12 cellular contexts compared by ENCODE assay signal in genomic region chr17:76427457-76428231, GRCh38. TPM values are rescaled to one million over a fixed set of nuclear protein-coding genes. Genes with fewer than 3 reads are reported as not detected.
DNase-seq lines count a peak whose midpoint lies in the region; ATAC-seq and TF ChIP-seq lines count a peak whose summit lies in the region.
"Had no signal": no experiment of that assay in that cellular context is flagged by ENCODE, and none has a peak within 500 bp of the region (broad histone marks: within the 10 kb centered on the region; RNA-seq: fewer than 3 reads in every experiment).

No MANE protein-coding gene starts in this region.

- H3K27me3 Mint-ChIP-seq in GM23338 (ENCODE audit: insufficient read depth, low read depth, poor library complexity): peaks cover 2% of the 10 kb centered on the region
- H3K27me3 Mint-ChIP-seq in WTC11 (ENCODE audit: low read depth): no peaks in the 10 kb centered on the region
- H3K27me3 Mint-ChIP-seq in stimulated activated memory B cell treated with anti-CD40 and anti-IgM and Interleukin-4, amounts not matched to agents 10 μg/mL and 1 μg/mL and 100 μg/mL, for 72 hours: no peaks in the 10 kb centered on the region

- no peaks in the 10 kb centered on the region for H3K36me3 ChIP-seq in GM23338 (ENCODE audit: insufficient read depth)
- H3K36me3 ChIP-seq: esophagus muscularis mucosa had no signal

- H3K79me2 ChIP-seq in GM23338 (replicated peaks; ENCODE audit: insufficient read depth): peaks cover 95% of the 10 kb centered on the region

- intact Hi-C loops in left ventricle myocardium superior (cut with micrococcal nuclease): no loop called here

- H3K36me3 Mint-ChIP-seq in GM23338 (ENCODE audit: low read depth) (peaks cover 10% of the 10 kb centered on the region), WTC11 (peaks cover 9% of the 10 kb centered on the region)
- H3K36me3 Mint-ChIP-seq in stimulated activated memory B cell treated with anti-CD40 and anti-IgM and Interleukin-4, amounts not matched to agents 10 μg/mL and 1 μg/mL and 100 μg/mL, for 72 hours: peaks cover 5% of the 10 kb centered on the region

- 0 out of 2 replicates have a peak overlapping the region, but pooled peaks have one; percentile 18 for H3K4me2 ChIP-seq in GM23338

- peaks cover 55% of the 10 kb centered on the region for H3K4me1 Mint-ChIP-seq in GM23338
- peaks cover 57% of the 10 kb centered on the region for H3K4me1 Mint-ChIP-seq in WTC11
- H3K4me1 Mint-ChIP-seq in stimulated activated memory B cell treated with anti-CD40 and anti-IgM and Interleukin-4, amounts not matched to agents 10 μg/mL and 1 μg/mL and 100 μg/mL, for 72 hours: peaks cover 54% of the 10 kb centered on the region

- no peaks in the 10 kb centered on the region for H3K27me3 ChIP-seq in GM23338 (ENCODE audit: insufficient read depth)
- H3K27me3 ChIP-seq: body of pancreas, esophagus muscularis mucosa had no signal

- CTCF ChIA-PET in WTC11 (lab: Charles Lee): interaction anchor here (0.6 to 2.1 kb wide), 5 partner anchors 8 to 31 kb away, joined by 3 to 10 read pairs (median 3); no protein-coding TSS in a partner anchor

- H3K27ac Mint-ChIP-seq in GM23338 (peak overlapping the region; percentile 31; the same call in 1 of the 2 replicates), WTC11 (peak overlapping the region; percentile 4; the same call in 1 of the 2 replicates)
- peak overlapping the region; percentile 67 for H3K27ac Mint-ChIP-seq in stimulated activated memory B cell treated with anti-CD40 and anti-IgM and Interleukin-4, amounts not matched to agents 10 μg/mL and 1 μg/mL and 100 μg/mL, for 72 hours

- H3K4me3 ChIP-seq in GM23338: no peak overlapping the region
- H3K4me3 ChIP-seq: body of pancreas, esophagus muscularis mucosa had no signal

- H3F3A ChIP-seq in GM23338 (replicated peaks; ENCODE audit: low read depth): no peaks in the 10 kb centered on the region

- H2AFZ ChIP-seq in GM23338: no peak overlapping the region

- peaks cover 60% of the 10 kb centered on the region for H4K20me1 ChIP-seq in GM23338 (replicated peaks; ENCODE audit: insufficient read depth)

- DNase-seq in GM23338 (ENCODE audit: low spot score) (no peak), WTC11 (ENCODE audit: low spot score) (no peak), left ventricle myocardium superior (peak; percentile 60), NCI-H774 (lab: John Stamatoyannopoulos, UW) (no peak), DMS 273 treated with DMSO at 0.1 percent for 48 hours (lab: John Stamatoyannopoulos, UW) (no peak)
- no peak for DNase-seq in stimulated activated CD4-positive, alpha-beta T cell treated with anti-CD3 and anti-CD28 coated beads, Interleukin-4, amount 100 ng/mL, for 24 hours
- DNase-seq: activated CD8-positive, alpha-beta memory T cell treated with anti-CD3 and anti-CD28 coated beads, Interleukin-2, amount 50 U/mL, for 48 hours; Kasumi-1; NCI-H748 treated with DMSO at 0.1 percent for 48 hours had no signal

- peak overlapping the region; percentile 1; the same call in 1 of the 2 replicates for H3K27ac ChIP-seq in GM23338 (ENCODE audit: low read depth)

- no peaks in the 10 kb centered on the region; the same call in 2 of the 3 replicates for H3K9me3 Mint-ChIP-seq in GM23338
- peaks cover 4% of the 10 kb centered on the region for H3K9me3 Mint-ChIP-seq in WTC11
- H3K9me3 Mint-ChIP-seq in stimulated activated memory B cell treated with anti-CD40 and anti-IgM and Interleukin-4, amounts not matched to agents 10 μg/mL and 1 μg/mL and 100 μg/mL, for 72 hours: no peaks in the 10 kb centered on the region

- H3K4me3 Mint-ChIP-seq in GM23338 (no peak overlapping the region; the same call in 2 of the 3 replicates), WTC11 (no peak overlapping the region)
- H3K4me3 Mint-ChIP-seq in stimulated activated memory B cell treated with anti-CD40 and anti-IgM and Interleukin-4, amounts not matched to agents 10 μg/mL and 1 μg/mL and 100 μg/mL, for 72 hours: peak overlapping the region; percentile 34

- H3K9me2 ChIP-seq in GM23338 (ENCODE audit: insufficient read depth): no peaks in the 10 kb centered on the region

- TF ChIP-seq CTCF in GM23338 (conservative IDR thresholded peaks at IDR 0.05; ENCODE audit: low read depth in 2 of 2) (no peak), WTC11 (IDR thresholded peaks at IDR 0.05) (no peak)

- POLR2A ChIA-PET in WTC11 (lab: Charles Lee): interaction anchor here (0.6 kb wide), 1 partner anchor 124 kb away, joined by 3 read pairs; no protein-coding TSS in a partner anchor

- H3K4me1 ChIP-seq in GM23338 (ENCODE audit: insufficient read depth): peaks cover 53% of the 10 kb centered on the region

- no peak for ATAC-seq in GM23338
- ATAC-seq in WTC11: no peak
- peak; percentile 14 for ATAC-seq in left ventricle myocardium superior
- peak; percentile 85 for ATAC-seq in stimulated activated memory B cell treated with anti-CD40 and anti-IgM and Interleukin-4, amounts not matched to agents 10 μg/mL and 1 μg/mL and 100 μg/mL, for 72 hours
- ATAC-seq: body of pancreas had no signal

TF ChIP-seq in GM23338, 12 proteins besides CTCF, POLR2A, EP300 and RAD21 (continues in another document):
- no peak for TF ChIP-seq ZNF331 (CRISPR knock-in tag; IDR thresholded peaks at IDR 0.05; ENCODE audit: low read depth)
- no peak for TF ChIP-seq NANOG (IDR thresholded peaks at IDR 0.05; ENCODE audit: borderline replicate concordance)

TF ChIP-seq in WTC11, 78 proteins besides CTCF, POLR2A, EP300 and RAD21 (continues in another document):
- TF ChIP-seq HMGA2 (CRISPR knock-in tag; IDR thresholded peaks at IDR 0.05): no peak
- TF ChIP-seq RELA (CRISPR knock-in tag; IDR thresholded peaks at IDR 0.05; ENCODE audit: borderline replicate concordance): no peak
- no peak for TF ChIP-seq CREB1 (CRISPR knock-in tag; IDR thresholded peaks at IDR 0.05)
- no peak for TF ChIP-seq MAX (CRISPR knock-in tag; IDR thresholded peaks at IDR 0.05)
- no peak for TF ChIP-seq AR (CRISPR knock-in tag; IDR thresholded peaks at IDR 0.05)
- TF ChIP-seq KAT7 (CRISPR knock-in tag; IDR thresholded peaks at IDR 0.05; ENCODE audit: borderline replicate concordance): no peak
- TF ChIP-seq ZSCAN18 (CRISPR knock-in tag; IDR thresholded peaks at IDR 0.05): no peak

RNA-seq across cellular contexts. Expression of gene UBE2O, which starts 25.3 kb away (rescaled TPM):
- 73.7 and 79.4 TPM in 2 replicates for total RNA-seq in GM23338 (2014; rRNA removed; shearing (Covaris generic))
- 30.4 and 30.9 TPM in 2 replicates for polyA plus RNA-seq in GM23338 (2016; fragmentation: Nextera tagmentation; extraction: Ambion mirVana)
- total RNA-seq in WTC11 (2021) (57.1 to 68.9 TPM (median 59.6 TPM) in 3 replicates), left ventricle myocardium superior (39.0 TPM)

RNA-seq across cellular contexts. Expression of gene AANAT, which starts 39.8 kb away (rescaled TPM):
- total RNA-seq in GM23338 (2014; rRNA removed; shearing (Covaris generic)): 0.28 and 1.3 TPM in 2 replicates
- polyA plus RNA-seq in GM23338 (2016; fragmentation: Nextera tagmentation; extraction: Ambion mirVana): 0.73 and 1.0 TPM in 2 replicates
- total RNA-seq in WTC11 (2021) (0.17 to 0.57 TPM in 2 of 3 replicates, not detected in the other), left ventricle myocardium superior (not detected)
- total RNA-seq: body of pancreas, esophagus muscularis mucosa had no signal

RNA-seq across cellular contexts. Expression of gene SPHK1, which starts 43.2 kb away (rescaled TPM):
- total RNA-seq in GM23338 (2014; rRNA removed; shearing (Covaris generic)): 3.2 and 7.4 TPM in 2 replicates
- 0.63 and 1.3 TPM in 2 replicates for polyA plus RNA-seq in GM23338 (2016; fragmentation: Nextera tagmentation; extraction: Ambion mirVana)
- total RNA-seq in WTC11 (2021): 2.5 to 2.9 TPM (median 2.8 TPM) in 3 replicates
- total RNA-seq in left ventricle myocardium superior: 2.7 TPM

Comparison
In these comparisons a context has a peak if more than half of its experiments do, and no peak if none do; other contexts are left out.
1. ATAC-seq: peak in left ventricle myocardium superior (single experiment) and stimulated activated memory B cell treated with anti-CD40 and anti-IgM and Interleukin-4, amounts not matched to agents 10 μg/mL and 1 μg/mL and 100 μg/mL, for 72 hours (single experiment); none in GM23338 (single experiment) and WTC11 (single experiment).
2. H3K27ac Mint-ChIP-seq: peak in every context shown above with its lines; median percentile 67 in stimulated activated memory B cell treated with anti-CD40 and anti-IgM and Interleukin-4, amounts not matched to agents 10 μg/mL and 1 μg/mL and 100 μg/mL, for 72 hours; 31 in GM23338; 4 in WTC11.